ENCODE assay signal across 1 cellular context in the genomic region with DNA sequence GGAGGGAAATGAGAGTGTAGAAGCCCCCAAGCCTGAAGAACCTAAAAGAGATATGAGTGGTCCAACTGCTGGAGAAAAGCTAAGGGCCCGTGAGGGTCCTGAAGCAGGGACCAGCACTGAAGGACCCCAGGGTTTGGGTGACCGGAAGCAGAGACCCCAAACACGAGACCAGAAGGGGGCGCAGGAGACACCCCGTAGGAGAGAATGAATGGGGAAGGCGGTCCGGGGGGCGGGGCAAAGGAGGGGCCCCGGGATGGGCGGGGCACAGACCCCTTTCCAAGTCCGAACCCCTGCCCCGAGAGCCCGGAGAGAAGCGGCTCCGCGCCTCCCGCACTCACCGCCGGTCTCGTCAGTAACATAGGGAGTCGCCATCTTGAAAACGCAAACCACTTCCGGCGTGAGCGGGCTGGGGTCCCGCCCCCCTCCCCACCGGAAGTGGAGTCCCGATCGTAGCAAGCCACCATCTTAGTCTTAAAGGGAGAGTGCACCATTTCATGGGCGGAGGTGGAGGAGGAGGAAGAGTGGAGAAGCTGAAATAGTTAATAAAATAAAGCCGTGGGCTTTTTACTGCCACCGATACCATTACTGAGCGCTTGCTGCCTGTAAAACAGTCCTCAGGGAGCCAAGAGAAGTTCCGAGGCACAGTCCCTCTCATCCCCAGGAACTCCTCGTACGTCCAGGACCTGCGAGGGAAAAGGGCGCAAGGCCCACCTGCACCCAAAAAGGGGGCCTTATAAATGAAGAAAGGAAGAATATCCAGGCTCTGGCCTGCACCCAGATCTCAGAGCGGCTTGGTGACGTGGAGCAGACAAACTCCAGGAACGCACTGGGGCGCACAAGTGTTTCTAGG.
A peak's percentile ranks its signal among the peaks of the same experiment; 100 is the strongest.
TF ChIP-seq lines count a peak whose summit lies in the region.

No MANE protein-coding gene starts in this region.

TF ChIP-seq in HepG2, 621 proteins besides CTCF, POLR2A, EP300 and RAD21 (continued from another document and continues in another):
- TF ChIP-seq ZNF333 (CRISPR knock-in tag; IDR thresholded peaks at IDR 0.05; ENCODE audit: borderline replicate concordance) (0 out of 2 replicates have a peak, but pooled peaks have one; percentile 63), SAP130 (CRISPR knock-in tag; IDR thresholded peaks at IDR 0.05; ENCODE audit: low read depth) (peak; percentile 77), SIX1 (CRISPR knock-in tag; IDR thresholded peaks at IDR 0.05; ENCODE audit: borderline replicate concordance) (no peak), ZNF12 (CRISPR knock-in tag; IDR thresholded peaks at IDR 0.05) (no peak), PHF8 (CRISPR knock-in tag; IDR thresholded peaks at IDR 0.05) (peak; percentile 3; the same call in 1 of the 2 replicates), KLF13 (CRISPR knock-in tag; IDR thresholded peaks at IDR 0.05) (no peak), SALL2 (CRISPR knock-in tag; IDR thresholded peaks at IDR 0.05) (no peak), NR2F6 (IDR thresholded peaks at IDR 0.05) (no peak), NR2F6 (CRISPR knock-in tag; IDR thresholded peaks at IDR 0.05) (no peak; the same call in 1 of the 2 replicates), MEF2D (CRISPR knock-in tag; IDR thresholded peaks at IDR 0.05) (no peak), SIN3A (IDR thresholded peaks at IDR 0.05; ENCODE audit: borderline replicate concordance, low read depth, low read length) (peak; percentile 50; the same call in 1 of the 2 replicates), SMAD9 (CRISPR knock-in tag; IDR thresholded peaks at IDR 0.05) (no peak), ZSCAN12 (CRISPR knock-in tag; IDR thresholded peaks at IDR 0.05) (0 out of 2 replicates have a peak, but pooled peaks have one; percentile 22), NFIB (CRISPR knock-in tag; IDR thresholded peaks at IDR 0.05; ENCODE audit: borderline replicate concordance) (no peak), SATB2 (CRISPR knock-in tag; IDR thresholded peaks at IDR 0.05) (no peak), HNRNPL (IDR thresholded peaks at IDR 0.05; ENCODE audit: low read depth, low read length) (0 out of 2 replicates have a peak, but pooled peaks have one; percentile 36), RARG (CRISPR knock-in tag; IDR thresholded peaks at IDR 0.05; ENCODE audit: low read depth) (no peak), ATF1 (CRISPR knock-in tag; IDR thresholded peaks at IDR 0.05) (0 out of 2 replicates have a peak, but pooled peaks have one; percentile 40), ZNF567 (CRISPR knock-in tag; IDR thresholded peaks at IDR 0.05; ENCODE audit: borderline replicate concordance) (no peak), ZNF614 (CRISPR knock-in tag; IDR thresholded peaks at IDR 0.05; ENCODE audit: borderline replicate concordance) (no peak), PAF1 (CRISPR knock-in tag; IDR thresholded peaks at IDR 0.05) (no peak), SRSF1 (optimal IDR thresholded peaks at IDR 0.05; ENCODE audit: low read depth, low read length) (peak; percentile 43), NKX3-1 (CRISPR knock-in tag; IDR thresholded peaks at IDR 0.05) (no peak), MYC (CRISPR knock-in tag; IDR thresholded peaks at IDR 0.05; ENCODE audit: borderline replicate concordance) (no peak), JDP2 (CRISPR knock-in tag; IDR thresholded peaks at IDR 0.05; ENCODE audit: borderline replicate concordance) (no peak), ZNF788 (CRISPR knock-in tag; IDR thresholded peaks at IDR 0.05; ENCODE audit: borderline replicate concordance) (peak; percentile 51; the same call in 1 of the 2 replicates), MEIS2 (CRISPR knock-in tag; IDR thresholded peaks at IDR 0.05) (peak; percentile 40; the same call in 1 of the 2 replicates), SRSF4 (IDR thresholded peaks at IDR 0.05; ENCODE audit: low read depth, low read length, poor library complexity, severe bottlenecking) (no peak), SP4 (CRISPR knock-in tag; IDR thresholded peaks at IDR 0.05) (peak; percentile 64; the same call in 1 of the 2 replicates), ZNF335 (CRISPR knock-in tag; IDR thresholded peaks at IDR 0.05) (0 out of 2 replicates have a peak, but pooled peaks have one; percentile 44), STAT5B (CRISPR knock-in tag; IDR thresholded peaks at IDR 0.05) (no peak), DPF2 (CRISPR knock-in tag; IDR thresholded peaks at IDR 0.05; ENCODE audit: borderline replicate concordance, low read depth) (no peak), ZMAT3 (CRISPR knock-in tag; conservative IDR thresholded peaks at IDR 0.05) (peak; percentile 52; the same call in 1 of the 2 replicates), HCFC1 (IDR thresholded peaks at IDR 0.05; ENCODE audit: low read depth, low read length) (peak; percentile 56; the same call in 1 of the 2 replicates), FOXK1 (CRISPR knock-in tag; IDR thresholded peaks at IDR 0.05; ENCODE audit: borderline replicate concordance, low read depth) (0 out of 2 replicates have a peak, but pooled peaks have one; percentile 23)
- TF ChIP-seq, protein P1, sequence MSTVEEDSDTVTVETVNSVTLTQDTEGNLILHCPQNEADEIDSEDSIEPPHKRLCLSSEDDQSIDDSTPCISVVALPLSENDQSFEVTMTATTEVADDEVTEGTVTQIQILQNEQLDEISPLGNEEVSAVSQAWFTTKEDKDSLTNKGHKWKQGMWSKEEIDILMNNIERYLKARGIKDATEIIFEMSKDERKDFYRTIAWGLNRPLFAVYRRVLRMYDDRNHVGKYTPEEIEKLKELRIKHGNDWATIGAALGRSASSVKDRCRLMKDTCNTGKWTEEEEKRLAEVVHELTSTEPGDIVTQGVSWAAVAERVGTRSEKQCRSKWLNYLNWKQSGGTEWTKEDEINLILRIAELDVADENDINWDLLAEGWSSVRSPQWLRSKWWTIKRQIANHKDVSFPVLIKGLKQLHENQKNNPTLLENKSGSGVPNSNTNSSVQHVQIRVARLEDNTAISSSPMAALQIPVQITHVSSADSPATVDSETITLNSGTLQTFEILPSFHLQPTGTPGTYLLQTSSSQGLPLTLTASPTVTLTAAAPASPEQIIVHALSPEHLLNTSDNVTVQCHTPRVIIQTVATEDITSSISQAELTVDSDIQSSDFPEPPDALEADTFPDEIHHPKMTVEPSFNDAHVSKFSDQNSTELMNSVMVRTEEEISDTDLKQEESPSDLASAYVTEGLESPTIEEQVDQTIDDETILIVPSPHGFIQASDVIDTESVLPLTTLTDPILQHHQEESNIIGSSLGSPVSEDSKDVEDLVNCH (CRISPR knock-in tag; IDR thresholded peaks at IDR 0.05) = no peak
- TF ChIP-seq, protein P2, sequence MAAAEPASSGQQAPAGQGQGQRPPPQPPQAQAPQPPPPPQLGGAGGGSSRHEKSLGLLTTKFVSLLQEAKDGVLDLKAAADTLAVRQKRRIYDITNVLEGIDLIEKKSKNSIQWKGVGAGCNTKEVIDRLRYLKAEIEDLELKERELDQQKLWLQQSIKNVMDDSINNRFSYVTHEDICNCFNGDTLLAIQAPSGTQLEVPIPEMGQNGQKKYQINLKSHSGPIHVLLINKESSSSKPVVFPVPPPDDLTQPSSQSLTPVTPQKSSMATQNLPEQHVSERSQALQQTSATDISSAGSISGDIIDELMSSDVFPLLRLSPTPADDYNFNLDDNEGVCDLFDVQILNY (CRISPR knock-in tag; conservative IDR thresholded peaks at IDR 0.05) = no peak
- TF ChIP-seq, protein P3, sequence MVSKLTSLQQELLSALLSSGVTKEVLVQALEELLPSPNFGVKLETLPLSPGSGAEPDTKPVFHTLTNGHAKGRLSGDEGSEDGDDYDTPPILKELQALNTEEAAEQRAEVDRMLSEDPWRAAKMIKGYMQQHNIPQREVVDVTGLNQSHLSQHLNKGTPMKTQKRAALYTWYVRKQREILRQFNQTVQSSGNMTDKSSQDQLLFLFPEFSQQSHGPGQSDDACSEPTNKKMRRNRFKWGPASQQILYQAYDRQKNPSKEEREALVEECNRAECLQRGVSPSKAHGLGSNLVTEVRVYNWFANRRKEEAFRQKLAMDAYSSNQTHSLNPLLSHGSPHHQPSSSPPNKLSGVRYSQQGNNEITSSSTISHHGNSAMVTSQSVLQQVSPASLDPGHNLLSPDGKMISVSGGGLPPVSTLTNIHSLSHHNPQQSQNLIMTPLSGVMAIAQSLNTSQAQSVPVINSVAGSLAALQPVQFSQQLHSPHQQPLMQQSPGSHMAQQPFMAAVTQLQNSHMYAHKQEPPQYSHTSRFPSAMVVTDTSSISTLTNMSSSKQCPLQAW (CRISPR knock-in tag; IDR thresholded peaks at IDR 0.05) = no peak; the same call in 1 of the 2 replicates
- TF ChIP-seq, protein P4, sequence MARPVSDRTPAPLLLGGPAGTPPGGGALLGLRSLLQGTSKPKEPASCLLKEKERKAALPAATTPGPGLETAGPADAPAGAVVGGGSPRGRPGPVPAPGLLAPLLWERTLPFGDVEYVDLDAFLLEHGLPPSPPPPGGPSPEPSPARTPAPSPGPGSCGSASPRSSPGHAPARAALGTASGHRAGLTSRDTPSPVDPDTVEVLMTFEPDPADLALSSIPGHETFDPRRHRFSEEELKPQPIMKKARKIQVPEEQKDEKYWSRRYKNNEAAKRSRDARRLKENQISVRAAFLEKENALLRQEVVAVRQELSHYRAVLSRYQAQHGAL (CRISPR knock-in tag; IDR thresholded peaks at IDR 0.05; ENCODE audit: not compliant biosample characterization) = no peak
- TF ChIP-seq, protein P5, sequence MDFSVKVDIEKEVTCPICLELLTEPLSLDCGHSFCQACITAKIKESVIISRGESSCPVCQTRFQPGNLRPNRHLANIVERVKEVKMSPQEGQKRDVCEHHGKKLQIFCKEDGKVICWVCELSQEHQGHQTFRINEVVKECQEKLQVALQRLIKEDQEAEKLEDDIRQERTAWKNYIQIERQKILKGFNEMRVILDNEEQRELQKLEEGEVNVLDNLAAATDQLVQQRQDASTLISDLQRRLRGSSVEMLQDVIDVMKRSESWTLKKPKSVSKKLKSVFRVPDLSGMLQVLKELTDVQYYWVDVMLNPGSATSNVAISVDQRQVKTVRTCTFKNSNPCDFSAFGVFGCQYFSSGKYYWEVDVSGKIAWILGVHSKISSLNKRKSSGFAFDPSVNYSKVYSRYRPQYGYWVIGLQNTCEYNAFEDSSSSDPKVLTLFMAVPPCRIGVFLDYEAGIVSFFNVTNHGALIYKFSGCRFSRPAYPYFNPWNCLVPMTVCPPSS (IDR thresholded peaks at IDR 0.05) = no peak
- TF ChIP-seq, protein P6, sequence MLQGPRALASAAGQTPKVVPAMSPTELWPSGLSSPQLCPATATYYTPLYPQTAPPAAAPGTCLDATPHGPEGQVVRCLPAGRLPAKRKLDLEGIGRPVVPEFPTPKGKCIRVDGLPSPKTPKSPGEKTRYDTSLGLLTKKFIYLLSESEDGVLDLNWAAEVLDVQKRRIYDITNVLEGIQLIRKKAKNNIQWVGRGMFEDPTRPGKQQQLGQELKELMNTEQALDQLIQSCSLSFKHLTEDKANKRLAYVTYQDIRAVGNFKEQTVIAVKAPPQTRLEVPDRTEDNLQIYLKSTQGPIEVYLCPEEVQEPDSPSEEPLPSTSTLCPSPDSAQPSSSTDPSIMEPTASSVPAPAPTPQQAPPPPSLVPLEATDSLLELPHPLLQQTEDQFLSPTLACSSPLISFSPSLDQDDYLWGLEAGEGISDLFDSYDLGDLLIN (CRISPR knock-in tag; IDR thresholded peaks at IDR 0.05; ENCODE audit: borderline replicate concordance) = peak; percentile 59; the same call in 1 of the 2 replicates
- TF ChIP-seq, protein P7, sequence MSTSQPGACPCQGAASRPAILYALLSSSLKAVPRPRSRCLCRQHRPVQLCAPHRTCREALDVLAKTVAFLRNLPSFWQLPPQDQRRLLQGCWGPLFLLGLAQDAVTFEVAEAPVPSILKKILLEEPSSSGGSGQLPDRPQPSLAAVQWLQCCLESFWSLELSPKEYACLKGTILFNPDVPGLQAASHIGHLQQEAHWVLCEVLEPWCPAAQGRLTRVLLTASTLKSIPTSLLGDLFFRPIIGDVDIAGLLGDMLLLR (CRISPR knock-in tag; IDR thresholded peaks at IDR 0.05) = no peak
- TF ChIP-seq, protein P8, sequence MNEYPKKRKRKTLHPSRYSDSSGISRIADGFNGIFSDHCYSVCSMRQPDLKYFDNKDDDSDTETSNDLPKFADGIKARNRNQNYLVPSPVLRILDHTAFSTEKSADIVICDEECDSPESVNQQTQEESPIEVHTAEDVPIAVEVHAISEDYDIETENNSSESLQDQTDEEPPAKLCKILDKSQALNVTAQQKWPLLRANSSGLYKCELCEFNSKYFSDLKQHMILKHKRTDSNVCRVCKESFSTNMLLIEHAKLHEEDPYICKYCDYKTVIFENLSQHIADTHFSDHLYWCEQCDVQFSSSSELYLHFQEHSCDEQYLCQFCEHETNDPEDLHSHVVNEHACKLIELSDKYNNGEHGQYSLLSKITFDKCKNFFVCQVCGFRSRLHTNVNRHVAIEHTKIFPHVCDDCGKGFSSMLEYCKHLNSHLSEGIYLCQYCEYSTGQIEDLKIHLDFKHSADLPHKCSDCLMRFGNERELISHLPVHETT (CRISPR knock-in tag; conservative IDR thresholded peaks at IDR 0.05) = peak; percentile 100
- TF ChIP-seq, protein P9, sequence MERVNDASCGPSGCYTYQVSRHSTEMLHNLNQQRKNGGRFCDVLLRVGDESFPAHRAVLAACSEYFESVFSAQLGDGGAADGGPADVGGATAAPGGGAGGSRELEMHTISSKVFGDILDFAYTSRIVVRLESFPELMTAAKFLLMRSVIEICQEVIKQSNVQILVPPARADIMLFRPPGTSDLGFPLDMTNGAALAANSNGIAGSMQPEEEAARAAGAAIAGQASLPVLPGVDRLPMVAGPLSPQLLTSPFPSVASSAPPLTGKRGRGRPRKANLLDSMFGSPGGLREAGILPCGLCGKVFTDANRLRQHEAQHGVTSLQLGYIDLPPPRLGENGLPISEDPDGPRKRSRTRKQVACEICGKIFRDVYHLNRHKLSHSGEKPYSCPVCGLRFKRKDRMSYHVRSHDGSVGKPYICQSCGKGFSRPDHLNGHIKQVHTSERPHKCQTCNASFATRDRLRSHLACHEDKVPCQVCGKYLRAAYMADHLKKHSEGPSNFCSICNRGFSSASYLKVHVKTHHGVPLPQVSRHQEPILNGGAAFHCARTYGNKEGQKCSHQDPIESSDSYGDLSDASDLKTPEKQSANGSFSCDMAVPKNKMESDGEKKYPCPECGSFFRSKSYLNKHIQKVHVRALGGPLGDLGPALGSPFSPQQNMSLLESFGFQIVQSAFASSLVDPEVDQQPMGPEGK (CRISPR knock-in tag; IDR thresholded peaks at IDR 0.05) = peak; percentile 13; the same call in 1 of the 2 replicates
